Comparison of ENCODE assay signal across 9 cellular contexts in the genomic region with DNA sequence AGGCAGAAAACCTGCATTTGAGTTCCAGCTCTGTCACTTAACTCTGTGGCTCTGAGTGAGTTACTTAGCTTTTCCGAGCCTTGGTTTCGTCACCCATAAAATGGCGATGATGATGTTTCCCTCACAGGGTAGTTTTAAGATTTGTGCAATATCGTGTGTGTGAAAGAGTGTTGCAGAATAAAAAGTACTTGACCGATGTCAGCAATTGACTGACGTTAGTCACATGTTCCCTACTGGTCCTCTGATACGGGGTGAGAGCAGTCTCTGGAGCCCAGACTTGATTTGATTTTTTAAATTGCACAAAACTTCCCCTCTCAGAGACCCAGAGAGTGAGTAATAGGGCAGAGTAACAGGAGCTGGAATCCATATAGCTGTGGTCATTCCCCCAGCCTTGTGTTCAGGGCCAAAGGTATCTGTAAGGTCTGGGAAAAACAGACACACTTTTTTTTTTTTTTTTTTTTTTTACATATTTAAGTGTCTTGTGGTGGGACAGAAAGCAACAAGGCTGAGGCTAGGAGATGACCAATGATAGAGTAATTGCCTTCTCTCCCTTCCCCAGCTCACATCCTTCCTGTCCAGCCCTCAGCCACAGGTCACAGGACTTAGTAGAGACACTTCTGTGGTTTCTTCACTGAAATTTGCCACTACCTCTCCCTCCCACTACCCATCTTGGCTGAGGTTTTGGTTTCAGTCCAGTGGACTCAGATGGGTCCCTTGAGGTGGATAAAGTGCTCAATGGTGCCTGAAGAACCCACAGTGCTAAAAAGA. TPM values are rescaled to one million over a fixed set of nuclear protein-coding genes. Genes with fewer than 3 reads are reported as not detected.
DNase-seq lines count a peak whose midpoint lies in the region; ATAC-seq and TF ChIP-seq lines count a peak whose summit lies in the region.
"Had no signal": no experiment of that assay in that cellular context is flagged by ENCODE, and none has a peak within 500 bp of the region (broad histone marks: within the 10 kb centered on the region; RNA-seq: fewer than 3 reads in every experiment).

No MANE protein-coding gene starts in this region.

- peak overlapping the region; percentile 33 for H3K27ac ChIP-seq in mesodermal cell (ENCODE audit: low read depth, low read length, severe bottlenecking)

- H3K4me1 ChIP-seq in mesodermal cell (ENCODE audit: control insufficient read depth, insufficient read depth, low read length, poor library complexity, severe bottlenecking): peaks cover 19% of the 10 kb centered on the region

- H3K4me3 ChIP-seq in mesodermal cell (ENCODE audit: extremely low read depth, insufficient read depth, low read length, poor library complexity, severe bottlenecking): no peak overlapping the region

- peaks cover 37% of the 10 kb centered on the region for H3K36me3 ChIP-seq in mesodermal cell (ENCODE audit: control insufficient read depth, insufficient read depth, low read length)

- 95 to 100% methylated on average over 4 to 7 of the region's 7 CpGs for WGBS in mesodermal cell (ENCODE audit: insufficient coverage in 2 of 2), 2 experiments

- DNase-seq in EH (ENCODE audit: low read depth): peak; percentile 72
- DNase-seq in HT1080 (ENCODE audit: low read depth): peak; percentile 89
- DNase-seq in astrocyte of the hippocampus (ENCODE audit: low read depth, low spot score): peak; percentile 52
- no peak for DNase-seq in NCI-H1092 treated with DMSO at 0.1 percent for 48 hours (lab: John Stamatoyannopoulos, UW)
- no peak for DNase-seq in stimulated activated CD4-positive, alpha-beta T cell treated with anti-CD3 and anti-CD28 coated beads, Interleukin-4, amount 100 ng/mL, for 24 hours
- DNase-seq in HEK293T (ENCODE audit: extremely low spot score): no peak

- CTCF ChIA-PET in HEK293T (lab: Yijun Ruan, JAX): interaction anchor here (0.9 to 1.2 kb wide), 3 partner anchors 9 to 165 kb away, joined by 3 to 6 read pairs (median 5); no protein-coding TSS in a partner anchor

- POLR2A ChIA-PET in HEK293T (lab: Yijun Ruan, JAX): interaction anchor here (3.2 to 6.5 kb wide), 2 partner anchors 8 to 15 kb away, joined by 9 to 32 read pairs; partner anchors contain the start of genes NDUFS2 and TOMM40L

- ATAC-seq in GM21423 (IDR thresholded peaks at IDR 0.05; ENCODE audit: unreplicated experiment): peak; percentile 88

- H3K9me3 ChIP-seq in mesodermal cell (ENCODE audit: control insufficient read depth, low read length): no peaks in the 10 kb centered on the region

TF ChIP-seq in HEK293T, 16 proteins besides CTCF, POLR2A, EP300 and RAD21:
- no peak for TF ChIP-seq BHLHE40 (IDR thresholded peaks at IDR 0.05; ENCODE audit: borderline replicate concordance)
- no peak for TF ChIP-seq LEF1 (IDR thresholded peaks at IDR 0.05; ENCODE audit: borderline replicate concordance)
- TF ChIP-seq ZNF384 (IDR thresholded peaks at IDR 0.05): no peak
- TF ChIP-seq FOXM1 (IDR thresholded peaks at IDR 0.05; ENCODE audit: borderline replicate concordance): no peak
- no peak for TF ChIP-seq FOXA1 (IDR thresholded peaks at IDR 0.05)
- TF ChIP-seq L3MBTL2 (conservative IDR thresholded peaks at IDR 0.05): no peak
- no peak for TF ChIP-seq CTBP1 (IDR thresholded peaks at IDR 0.05; ENCODE audit: borderline replicate concordance)
- TF ChIP-seq ELF4 (IDR thresholded peaks at IDR 0.05): no peak
- no peak for TF ChIP-seq NFRKB (IDR thresholded peaks at IDR 0.05)
- no peak for TF ChIP-seq FOXK2 (IDR thresholded peaks at IDR 0.05)
- no peak for TF ChIP-seq SP1 (IDR thresholded peaks at IDR 0.05)
- no peak for TF ChIP-seq SUZ12 (IDR thresholded peaks at IDR 0.05)

RNA-seq across cellular contexts. Expression of gene FCER1G, which starts 2.0 kb away (rescaled TPM):
- total RNA-seq in HT1080 (2014; rRNA removed; shearing (Covaris generic)): 0.64 TPM in 1 of 2 replicates, not detected in the other
- polyA plus RNA-seq in HT1080 (2015; cell fraction: cytosol; rRNA removed): 1.5 and 1.8 TPM in 2 replicates
- 0.69 and 2.4 TPM in 2 replicates for polyA plus RNA-seq in HT1080 (2015; cell fraction: nucleus; rRNA removed)
- 3.4 TPM for polyA plus RNA-seq in mesodermal cell (2013, experiment 1 of 2)
- polyA plus RNA-seq in mesodermal cell (2013, experiment 2 of 2): 2.1 TPM

RNA-seq across cellular contexts. Expression of gene APOA2, which starts 6.3 kb away (rescaled TPM):
- total RNA-seq in HT1080 (2014; rRNA removed; shearing (Covaris generic)): not detected in 2 replicates
- not detected in 2 replicates for polyA plus RNA-seq in HT1080 (2015; cell fraction: cytosol; rRNA removed)
- polyA plus RNA-seq in HT1080 (2015; cell fraction: nucleus; rRNA removed): not detected in 2 replicates
- 1.6 TPM for polyA plus RNA-seq in mesodermal cell (2013, experiment 1 of 2)
- 2.8 TPM for polyA plus RNA-seq in mesodermal cell (2013, experiment 2 of 2)
- total RNA-seq: neural crest cell had no signal

RNA-seq across cellular contexts. Expression of gene TOMM40L, which starts 8.7 kb away (rescaled TPM):
- 18.2 and 25.8 TPM in 2 replicates for total RNA-seq in HT1080 (2014; rRNA removed; shearing (Covaris generic))
- 9.5 and 10.5 TPM in 2 replicates for polyA plus RNA-seq in HT1080 (2015; cell fraction: cytosol; rRNA removed)
- polyA plus RNA-seq in HT1080 (2015; cell fraction: nucleus; rRNA removed): 12.3 and 13.4 TPM in 2 replicates
- 8.6 TPM for polyA plus RNA-seq in mesodermal cell (2013, experiment 1 of 2)
- polyA plus RNA-seq in mesodermal cell (2013, experiment 2 of 2): 7.5 TPM

RNA-seq across cellular contexts. Expression of gene NDUFS2, which starts 15.0 kb away (rescaled TPM):
- total RNA-seq in HT1080 (2014; rRNA removed; shearing (Covaris generic)): 185 and 202 TPM in 2 replicates
- polyA plus RNA-seq in HT1080 (2015; cell fraction: cytosol; rRNA removed): 126 and 131 TPM in 2 replicates
- polyA plus RNA-seq in HT1080 (2015; cell fraction: nucleus; rRNA removed): 183 and 200 TPM in 2 replicates
- 106 TPM for polyA plus RNA-seq in mesodermal cell (2013, experiment 1 of 2)
- polyA plus RNA-seq in mesodermal cell (2013, experiment 2 of 2): 95.6 TPM

RNA-seq across cellular contexts. Expression of gene ADAMTS4, which starts 18.3 kb away (rescaled TPM):
- not detected in 2 replicates for total RNA-seq in HT1080 (2014; rRNA removed; shearing (Covaris generic))
- 0.01 and 0.03 TPM in 2 replicates for polyA plus RNA-seq in HT1080 (2015; cell fraction: cytosol; rRNA removed)
- polyA plus RNA-seq in HT1080 (2015; cell fraction: nucleus; rRNA removed): 0.02 and 0.07 TPM in 2 replicates
- polyA plus RNA-seq in mesodermal cell (2013, experiment 1 of 2): 17.0 TPM
- polyA plus RNA-seq in mesodermal cell (2013, experiment 2 of 2): 9.3 TPM

Comparison
In these comparisons a context has a peak if more than half of its experiments do, and no peak if none do; other contexts are left out.
1. DNase-seq: peak in EH (single experiment), HT1080 (single experiment) and astrocyte of the hippocampus (single experiment); none in NCI-H1092 treated with DMSO at 0.1 percent for 48 hours (single experiment), stimulated activated CD4-positive, alpha-beta T cell treated with anti-CD3 and anti-CD28 coated beads, Interleukin-4, amount 100 ng/mL, for 24 hours (single experiment) and HEK293T (single experiment).